14 cellular contexts compared by ENCODE assay signal in the genomic region with DNA sequence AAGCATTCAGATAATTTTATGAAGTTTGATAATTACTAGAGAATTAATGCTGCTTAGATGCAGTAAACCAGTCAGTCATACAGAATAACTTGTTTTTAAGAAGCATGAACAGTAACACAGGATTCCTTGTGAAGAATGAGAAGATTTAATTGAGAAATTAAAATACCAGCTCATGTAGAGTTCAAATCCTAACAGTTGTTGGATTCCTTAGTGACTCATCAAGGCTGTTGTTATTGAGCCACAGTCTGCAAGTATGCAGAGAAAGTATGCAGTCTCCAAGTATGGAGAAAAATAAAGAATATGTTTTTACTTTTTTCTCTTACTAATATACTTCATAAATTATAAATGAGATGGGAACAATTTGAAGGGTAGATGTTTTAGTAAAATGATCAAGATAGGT. TPM values are rescaled to one million over a fixed set of nuclear protein-coding genes. Genes with fewer than 3 reads are reported as not detected.
DNase-seq lines count a peak whose midpoint lies in the region; ATAC-seq, FAIRE-seq and TF ChIP-seq lines count a peak whose summit lies in the region.
"Had no signal": no experiment of that assay in that cellular context is flagged by ENCODE, and none has a peak within 500 bp of the region (broad histone marks: within the 10 kb centered on the region; RNA-seq: fewer than 3 reads in every experiment).

No MANE protein-coding gene starts in this region.

- H3K36me3 ChIP-seq in HepG2 (replicated peaks in 1 of 2; ENCODE audit: control insufficient read depth in 1 of 2, insufficient read depth in 2 of 2, low read length in 2 of 2) (no peaks in the 10 kb centered on the region; a peak in 1 of 5 replicates), right lobe of liver (no peaks in the 10 kb centered on the region), ascending aorta (no peaks in the 10 kb centered on the region)
- H3K36me3 ChIP-seq: right atrium auricular region had no signal

- no peak overlapping the region for H3K9ac ChIP-seq in HepG2 (ENCODE audit: insufficient read depth, low read depth, low read length)

- no peaks in the 10 kb centered on the region for H4K20me1 ChIP-seq in HepG2 (ENCODE audit: insufficient read depth, low read length)

- ATAC-seq in HepG2 (no peak), right lobe of liver (no peak), GM18519 (IDR thresholded peaks at IDR 0.05; ENCODE audit: low FRiP score, unreplicated experiment) (no peak)
- no peak for ATAC-seq in activated naive CD4-positive, alpha-beta T cell treated with anti-CD3 and anti-CD28 coated beads, Interleukin-2, amount 50 U/mL, for 72 hours
- ATAC-seq: lower lobe of right lung had no signal

- no peak for TF ChIP-seq CTCF in HepG2 (CRISPR knock-in tag; IDR thresholded peaks at IDR 0.05)
- no peak for TF ChIP-seq CTCF in right lobe of liver (IDR thresholded peaks at IDR 0.05)
- no peak for TF ChIP-seq CTCF in ascending aorta (IDR thresholded peaks at IDR 0.05)

- no TSS peak for BruUV-seq in HepG2 (replicated peaks; lab: Mats Ljungman, UMichigan)

- no peak overlapping the region for H2AFZ ChIP-seq in HepG2 (ENCODE audit: low read length)

- FAIRE-seq in HepG2 (lab: Jason Lieb, UNC) = no peak

- no peaks in the 10 kb centered on the region for H3K9me3 ChIP-seq in HepG2 (ENCODE audit: low read length)
- H3K9me3 ChIP-seq in right lobe of liver = no peaks in the 10 kb centered on the region
- H3K9me3 ChIP-seq in ascending aorta = no peaks in the 10 kb centered on the region
- H3K9me3 ChIP-seq: esophagus squamous epithelium, lower lobe of right lung, right atrium auricular region had no signal

- H3K27me3 ChIP-seq in HepG2 (ENCODE audit: control insufficient read depth in 1 of 2, insufficient read depth in 2 of 2, low read length in 2 of 2) (no peaks in the 10 kb centered on the region), right lobe of liver (no peaks in the 10 kb centered on the region), ascending aorta (no peaks in the 10 kb centered on the region)
- H3K27me3 ChIP-seq: right atrium auricular region had no signal

- TF ChIP-seq POLR2A in HepG2 (IDR thresholded peaks at IDR 0.05; ENCODE audit: insufficient read depth in 1 of 2, low read depth in 2 of 2, low read length in 2 of 2) = no peak
- TF ChIP-seq POLR2A in right lobe of liver (IDR thresholded peaks at IDR 0.05) = no peak

- DNase-seq in HepG2 (ENCODE audit: low spot score) = peak; percentile 20
- no peak for DNase-seq in right lobe of liver
- no peak for DNase-seq in ascending aorta (ENCODE audit: low spot score in 2 of 2)
- DNase-seq in glomerular visceral epithelial cell (ENCODE audit: extremely low spot score) = peak; percentile 17
- no peak for DNase-seq in activated naive CD4-positive, alpha-beta T cell treated with anti-CD3 and anti-CD28 coated beads, Interleukin-2, amount 50 U/mL, for 72 hours (ENCODE audit: low spot score in 2 of 2)
- no peak for DNase-seq in NCI-H1105 treated with DMSO at 0.1 percent for 48 hours (lab: John Stamatoyannopoulos, UW)
- DNase-seq in middle frontal gyrus (ENCODE audit: extremely low spot score, low spot score) = no peak
- DNase-seq: activated CD4-positive, alpha-beta T cell treated with anti-CD3 and anti-CD28 coated beads, Interleukin-2, amount 50 U/mL, for 4 hours; AML-193; esophagus squamous epithelium; lower lobe of right lung had no signal

- peaks cover 6 to 8% of the 10 kb centered on the region in 2 donors for H3K36me3 Mint-ChIP-seq in activated naive CD4-positive, alpha-beta T cell treated with anti-CD3 and anti-CD28 coated beads, Interleukin-2, amount 50 U/mL, for 72 hours

- H3K4me3 ChIP-seq in HepG2 (replicated peaks in 1 of 3; ENCODE audit: insufficient read depth in 1 of 3, low read depth in 2 of 3, low read length in 3 of 3) (no peak overlapping the region), right lobe of liver (no peak overlapping the region), ascending aorta (no peak overlapping the region)
- H3K4me3 ChIP-seq: esophagus squamous epithelium, lower lobe of right lung, right atrium auricular region, SK-N-MC had no signal

- POLR2A ChIA-PET in HepG2 (lab: Yijun Ruan, JAX) = no interaction called here

- H3K4me2 ChIP-seq in HepG2 (ENCODE audit: low read depth, low read length) = no peak overlapping the region

- in situ Hi-C loops in HepG2 (cut with HindIII; ENCODE audit: extremely low pct_ligation_motif_present, low pct_unique_long_range_greater_than_20kb) = no loop called here

- H3K27ac ChIP-seq in HepG2 (ENCODE audit: extremely low read length, insufficient read depth, low read length) (no peak overlapping the region), right lobe of liver (no peak overlapping the region), ascending aorta (peak overlapping the region; percentile 36 to 67)
- H3K27ac ChIP-seq: esophagus squamous epithelium, lower lobe of right lung, right atrium auricular region, SK-N-MC had no signal

- no peaks in the 10 kb centered on the region for H3K79me2 ChIP-seq in HepG2 (ENCODE audit: insufficient read depth, low read length)

- H3K4me1 ChIP-seq in HepG2 (ENCODE audit: insufficient read depth, low read length) (peaks cover 36% of the 10 kb centered on the region), right lobe of liver (peaks cover 0 to 26% (median 8%) of the 10 kb centered on the region in 4 donors), ascending aorta (peaks cover 16 to 40% of the 10 kb centered on the region in 2 donors)
- H3K4me1 ChIP-seq: lower lobe of right lung, right atrium auricular region had no signal

- H3K27ac Mint-ChIP-seq in activated naive CD4-positive, alpha-beta T cell treated with anti-CD3 and anti-CD28 coated beads, Interleukin-2, amount 50 U/mL, for 72 hours = no peak overlapping the region

- TF ChIP-seq EP300 in HepG2 (IDR thresholded peaks at IDR 0.05; ENCODE audit: low read depth in 2 of 2, low read length in 2 of 2) = no peak
- no peak for TF ChIP-seq EP300 in HepG2 (CRISPR knock-in tag; IDR thresholded peaks at IDR 0.05; ENCODE audit: borderline replicate concordance)

- intact Hi-C loops in HepG2 (cut with micrococcal nuclease; ENCODE audit: unreplicated experiment) = loop anchor here (10.0 kb wide), 1 partner anchor 136 kb away; no protein-coding TSS in a partner anchor
- intact Hi-C loops in right lobe of liver (cut with DNase I) = no loop called here
- intact Hi-C loops in ascending aorta (cut with DNase I) = no loop called here

- TF ChIP-seq RAD21 in HepG2 (CRISPR knock-in tag; IDR thresholded peaks at IDR 0.05) = no peak

- CTCF ChIA-PET in HepG2 (lab: Yijun Ruan, JAX; ENCODE audit: low intra/inter-chr PET ratio, low total read pairs) = no interaction called here

- H3K9me3 Mint-ChIP-seq in activated naive CD4-positive, alpha-beta T cell treated with anti-CD3 and anti-CD28 coated beads, Interleukin-2, amount 50 U/mL, for 72 hours = no peaks in the 10 kb centered on the region

RNA-seq across cellular contexts. Expression of a gene that starts 30.2 kb away (rescaled TPM):
- total RNA-seq in HepG2 (2016; rRNA removed; fragmentation: Illumina TruSeq; extraction: Trizol) (0.02 TPM in 1 of 2 replicates, not detected in the other), right lobe of liver (under 1 TPM in 3 of 6 experiments, not detected in 3; 0.07 to 0.12 (median 0.10) TPM), ascending aorta (not detected)
- total RNA-seq in HepG2 (2016; cell fraction: cytosol; rRNA removed; fragmentation: Illumina TruSeq; extraction: Trizol; ENCODE audit: low read depth) = not detected in 2 replicates
- total RNA-seq in HepG2 (2016; cell fraction: insoluble cytoplasmic fraction; rRNA removed; fragmentation: Illumina TruSeq; extraction: Trizol) = 0.02 TPM in 1 of 2 replicates, not detected in the other
- not detected in 2 replicates for total RNA-seq in HepG2 (2016; cell fraction: membrane; rRNA removed; fragmentation: Illumina TruSeq; extraction: Trizol)
- total RNA-seq in HepG2 (2016; cell fraction: nucleus; rRNA removed; fragmentation: Illumina TruSeq; extraction: Trizol) = 0.12 and 0.19 TPM in 2 replicates
- polyA plus RNA-seq in HepG2 (2011; rRNA removed) = not detected in 2 replicates
- not detected in 2 replicates for polyA plus RNA-seq in HepG2 (2011; cell fraction: cytosol; rRNA removed)
- 0.35 and 0.42 TPM in 2 replicates for polyA plus RNA-seq in HepG2 (2011; cell fraction: nucleus; rRNA removed)
- not detected in 2 replicates for polyA plus RNA-seq in HepG2 (2012)
- not detected in 2 replicates for polyA plus RNA-seq in HepG2 (2016; cell fraction: cytosol; fragmentation: Illumina TruSeq; extraction: Trizol; ENCODE audit: low read depth)
- polyA plus RNA-seq in HepG2 (2016; cell fraction: insoluble cytoplasmic fraction; fragmentation: Illumina TruSeq; extraction: Trizol; ENCODE audit: low read depth) = not detected in 2 replicates
- not detected in 2 replicates for polyA plus RNA-seq in HepG2 (2016; cell fraction: membrane; fragmentation: Illumina TruSeq; extraction: Trizol; ENCODE audit: low read depth)
- polyA plus RNA-seq in HepG2 (2016; cell fraction: nucleus; fragmentation: Illumina TruSeq; extraction: Trizol; ENCODE audit: insufficient read depth, low read depth) = not detected in 2 replicates
- polyA minus RNA-seq in HepG2 (2011; rRNA and poly(A)+ RNA removed; ENCODE audit: low replicate concordance) = 0.07 and 0.26 TPM in 2 replicates
- polyA minus RNA-seq in HepG2 (2011; cell fraction: cytosol; rRNA and poly(A)+ RNA removed) = not detected in 2 replicates
- 0.87 and 1.5 TPM in 2 replicates for polyA minus RNA-seq in HepG2 (2011; cell fraction: nucleus; rRNA and poly(A)+ RNA removed)
- total RNA-seq in activated naive CD4-positive, alpha-beta T cell treated with anti-CD3 and anti-CD28 coated beads, Interleukin-2, amount 50 U/mL, for 72 hours = under 1 TPM in 1 of 2 donors, not detected in 1; 0.12 TPM
- total RNA-seq: right atrium auricular region had no signal

RNA-seq across cellular contexts. Expression of a gene that starts 43.3 kb away (rescaled TPM):
- total RNA-seq in HepG2 (2016; rRNA removed; fragmentation: Illumina TruSeq; extraction: Trizol) = not detected in 2 replicates
- not detected in 2 replicates for total RNA-seq in HepG2 (2016; cell fraction: cytosol; rRNA removed; fragmentation: Illumina TruSeq; extraction: Trizol; ENCODE audit: low read depth)
- not detected in 2 replicates for total RNA-seq in HepG2 (2016; cell fraction: insoluble cytoplasmic fraction; rRNA removed; fragmentation: Illumina TruSeq; extraction: Trizol)
- total RNA-seq in HepG2 (2016; cell fraction: membrane; rRNA removed; fragmentation: Illumina TruSeq; extraction: Trizol) = not detected in 2 replicates
- not detected in 2 replicates for total RNA-seq in HepG2 (2016; cell fraction: nucleus; rRNA removed; fragmentation: Illumina TruSeq; extraction: Trizol)
- polyA plus RNA-seq in HepG2 (2011; rRNA removed) = 0.15 and 0.31 TPM in 2 replicates
- 0.14 and 0.48 TPM in 2 replicates for polyA plus RNA-seq in HepG2 (2011; cell fraction: cytosol; rRNA removed)
- polyA plus RNA-seq in HepG2 (2011; cell fraction: nucleus; rRNA removed) = 1.4 and 1.6 TPM in 2 replicates
- not detected in 2 replicates for polyA plus RNA-seq in HepG2 (2012)
- polyA plus RNA-seq in HepG2 (2016; cell fraction: cytosol; fragmentation: Illumina TruSeq; extraction: Trizol; ENCODE audit: low read depth) = not detected in 2 replicates
- not detected in 2 replicates for polyA plus RNA-seq in HepG2 (2016; cell fraction: insoluble cytoplasmic fraction; fragmentation: Illumina TruSeq; extraction: Trizol; ENCODE audit: low read depth)
- not detected in 2 replicates for polyA plus RNA-seq in HepG2 (2016; cell fraction: membrane; fragmentation: Illumina TruSeq; extraction: Trizol; ENCODE audit: low read depth)
- polyA plus RNA-seq in HepG2 (2016; cell fraction: nucleus; fragmentation: Illumina TruSeq; extraction: Trizol; ENCODE audit: insufficient read depth, low read depth) = not detected in 2 replicates
- 0.20 TPM in 1 of 2 replicates, not detected in the other for polyA minus RNA-seq in HepG2 (2011; rRNA and poly(A)+ RNA removed; ENCODE audit: low replicate concordance)
- not detected in 2 replicates for polyA minus RNA-seq in HepG2 (2011; cell fraction: cytosol; rRNA and poly(A)+ RNA removed)
- polyA minus RNA-seq in HepG2 (2011; cell fraction: nucleus; rRNA and poly(A)+ RNA removed) = 0.13 TPM in 1 of 2 replicates, not detected in the other
- 10 to 100 TPM in 3 of 6 experiments, under 1 TPM in 1, not detected in 2; 0.95 to 53.1 (median 12.6) TPM for total RNA-seq in right lobe of liver
- total RNA-seq in ascending aorta = not detected
- total RNA-seq in activated naive CD4-positive, alpha-beta T cell treated with anti-CD3 and anti-CD28 coated beads, Interleukin-2, amount 50 U/mL, for 72 hours = under 1 TPM in 1 of 2 donors, not detected in 1; 0.43 TPM
- total RNA-seq: esophagus squamous epithelium, lower lobe of right lung, right atrium auricular region had no signal

Comparison
In these comparisons a context has a peak if more than half of its experiments do, and no peak if none do; other contexts are left out.
1. DNase-seq: peak in HepG2 (single experiment) and glomerular visceral epithelial cell (single experiment); none in right lobe of liver (0 of 3), ascending aorta (0 of 2), activated naive CD4-positive, alpha-beta T cell treated with anti-CD3 and anti-CD28 coated beads, Interleukin-2, amount 50 U/mL, for 72 hours (0 of 2), NCI-H1105 treated with DMSO at 0.1 percent for 48 hours (single experiment) and middle frontal gyrus (single experiment).
2. H3K27ac ChIP-seq: peak in ascending aorta (2 of 2); none in HepG2 (single experiment) and right lobe of liver (0 of 3).